In genomic region chr9:83429229-83429628, GRCh38 we compare ENCODE assay signal across 1 cellular context.
TF ChIP-seq lines count a peak whose summit lies in the region.

No MANE protein-coding gene starts in this region.

TF ChIP-seq in HepG2, 621 proteins besides CTCF, POLR2A, EP300 and RAD21 (continued from another document and continues in another):
- TF ChIP-seq ZNF512B (CRISPR knock-in tag; IDR thresholded peaks at IDR 0.05; ENCODE audit: borderline replicate concordance) (no peak), PHB2 (IDR thresholded peaks at IDR 0.05; ENCODE audit: partially characterized antibody) (no peak), MYC (CRISPR knock-in tag; IDR thresholded peaks at IDR 0.05; ENCODE audit: borderline replicate concordance) (no peak), LRRFIP1 (CRISPR knock-in tag; conservative IDR thresholded peaks at IDR 0.05) (no peak), ZBTB7B (CRISPR knock-in tag; IDR thresholded peaks at IDR 0.05) (peak; percentile 79; the same call in 1 of the 2 replicates), ZNF704 (CRISPR knock-in tag; IDR thresholded peaks at IDR 0.05; ENCODE audit: borderline replicate concordance) (no peak), ZNF362 (CRISPR knock-in tag; IDR thresholded peaks at IDR 0.05; ENCODE audit: borderline replicate concordance) (no peak), ISL2 (CRISPR knock-in tag; IDR thresholded peaks at IDR 0.05) (peak; percentile 49; the same call in 1 of the 2 replicates), TBX3 (IDR thresholded peaks at IDR 0.05; ENCODE audit: borderline replicate concordance) (no peak), TFDP2 (CRISPR knock-in tag; IDR thresholded peaks at IDR 0.05) (no peak), ZBTB42 (CRISPR knock-in tag; IDR thresholded peaks at IDR 0.05) (no peak), ZNF337 (CRISPR knock-in tag; IDR thresholded peaks at IDR 0.05; ENCODE audit: borderline replicate concordance, low read depth) (no peak), HOMEZ (CRISPR knock-in tag; IDR thresholded peaks at IDR 0.05; ENCODE audit: low read depth) (peak; percentile 19; the same call in 1 of the 2 replicates), BRF2 (CRISPR knock-in tag; IDR thresholded peaks at IDR 0.05) (no peak), KMT2B (CRISPR knock-in tag; IDR thresholded peaks at IDR 0.05) (no peak), ZNF781 (CRISPR knock-in tag; IDR thresholded peaks at IDR 0.05; ENCODE audit: borderline replicate concordance, not compliant biosample characterization) (no peak), SALL2 (CRISPR knock-in tag; IDR thresholded peaks at IDR 0.05) (no peak), FUBP1 (CRISPR knock-in tag; IDR thresholded peaks at IDR 0.05; ENCODE audit: borderline replicate concordance) (0 out of 2 replicates have a peak, but pooled peaks have one; percentile 46)
- TF ChIP-seq, protein P1, sequence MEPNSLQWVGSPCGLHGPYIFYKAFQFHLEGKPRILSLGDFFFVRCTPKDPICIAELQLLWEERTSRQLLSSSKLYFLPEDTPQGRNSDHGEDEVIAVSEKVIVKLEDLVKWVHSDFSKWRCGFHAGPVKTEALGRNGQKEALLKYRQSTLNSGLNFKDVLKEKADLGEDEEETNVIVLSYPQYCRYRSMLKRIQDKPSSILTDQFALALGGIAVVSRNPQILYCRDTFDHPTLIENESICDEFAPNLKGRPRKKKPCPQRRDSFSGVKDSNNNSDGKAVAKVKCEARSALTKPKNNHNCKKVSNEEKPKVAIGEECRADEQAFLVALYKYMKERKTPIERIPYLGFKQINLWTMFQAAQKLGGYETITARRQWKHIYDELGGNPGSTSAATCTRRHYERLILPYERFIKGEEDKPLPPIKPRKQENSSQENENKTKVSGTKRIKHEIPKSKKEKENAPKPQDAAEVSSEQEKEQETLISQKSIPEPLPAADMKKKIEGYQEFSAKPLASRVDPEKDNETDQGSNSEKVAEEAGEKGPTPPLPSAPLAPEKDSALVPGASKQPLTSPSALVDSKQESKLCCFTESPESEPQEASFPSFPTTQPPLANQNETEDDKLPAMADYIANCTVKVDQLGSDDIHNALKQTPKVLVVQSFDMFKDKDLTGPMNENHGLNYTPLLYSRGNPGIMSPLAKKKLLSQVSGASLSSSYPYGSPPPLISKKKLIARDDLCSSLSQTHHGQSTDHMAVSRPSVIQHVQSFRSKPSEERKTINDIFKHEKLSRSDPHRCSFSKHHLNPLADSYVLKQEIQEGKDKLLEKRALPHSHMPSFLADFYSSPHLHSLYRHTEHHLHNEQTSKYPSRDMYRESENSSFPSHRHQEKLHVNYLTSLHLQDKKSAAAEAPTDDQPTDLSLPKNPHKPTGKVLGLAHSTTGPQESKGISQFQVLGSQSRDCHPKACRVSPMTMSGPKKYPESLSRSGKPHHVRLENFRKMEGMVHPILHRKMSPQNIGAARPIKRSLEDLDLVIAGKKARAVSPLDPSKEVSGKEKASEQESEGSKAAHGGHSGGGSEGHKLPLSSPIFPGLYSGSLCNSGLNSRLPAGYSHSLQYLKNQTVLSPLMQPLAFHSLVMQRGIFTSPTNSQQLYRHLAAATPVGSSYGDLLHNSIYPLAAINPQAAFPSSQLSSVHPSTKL (CRISPR knock-in tag; IDR thresholded peaks at IDR 0.05): peak; percentile 75; the same call in 1 of the 2 replicates
- TF ChIP-seq, protein P2, sequence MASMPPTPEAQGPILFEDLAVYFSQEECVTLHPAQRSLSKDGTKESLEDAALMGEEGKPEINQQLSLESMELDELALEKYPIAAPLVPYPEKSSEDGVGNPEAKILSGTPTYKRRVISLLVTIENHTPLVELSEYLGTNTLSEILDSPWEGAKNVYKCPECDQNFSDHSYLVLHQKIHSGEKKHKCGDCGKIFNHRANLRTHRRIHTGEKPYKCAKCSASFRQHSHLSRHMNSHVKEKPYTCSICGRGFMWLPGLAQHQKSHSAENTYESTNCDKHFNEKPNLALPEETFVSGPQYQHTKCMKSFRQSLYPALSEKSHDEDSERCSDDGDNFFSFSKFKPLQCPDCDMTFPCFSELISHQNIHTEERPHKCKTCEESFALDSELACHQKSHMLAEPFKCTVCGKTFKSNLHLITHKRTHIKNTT (CRISPR knock-in tag; IDR thresholded peaks at IDR 0.05): no peak
- TF ChIP-seq, protein P3, sequence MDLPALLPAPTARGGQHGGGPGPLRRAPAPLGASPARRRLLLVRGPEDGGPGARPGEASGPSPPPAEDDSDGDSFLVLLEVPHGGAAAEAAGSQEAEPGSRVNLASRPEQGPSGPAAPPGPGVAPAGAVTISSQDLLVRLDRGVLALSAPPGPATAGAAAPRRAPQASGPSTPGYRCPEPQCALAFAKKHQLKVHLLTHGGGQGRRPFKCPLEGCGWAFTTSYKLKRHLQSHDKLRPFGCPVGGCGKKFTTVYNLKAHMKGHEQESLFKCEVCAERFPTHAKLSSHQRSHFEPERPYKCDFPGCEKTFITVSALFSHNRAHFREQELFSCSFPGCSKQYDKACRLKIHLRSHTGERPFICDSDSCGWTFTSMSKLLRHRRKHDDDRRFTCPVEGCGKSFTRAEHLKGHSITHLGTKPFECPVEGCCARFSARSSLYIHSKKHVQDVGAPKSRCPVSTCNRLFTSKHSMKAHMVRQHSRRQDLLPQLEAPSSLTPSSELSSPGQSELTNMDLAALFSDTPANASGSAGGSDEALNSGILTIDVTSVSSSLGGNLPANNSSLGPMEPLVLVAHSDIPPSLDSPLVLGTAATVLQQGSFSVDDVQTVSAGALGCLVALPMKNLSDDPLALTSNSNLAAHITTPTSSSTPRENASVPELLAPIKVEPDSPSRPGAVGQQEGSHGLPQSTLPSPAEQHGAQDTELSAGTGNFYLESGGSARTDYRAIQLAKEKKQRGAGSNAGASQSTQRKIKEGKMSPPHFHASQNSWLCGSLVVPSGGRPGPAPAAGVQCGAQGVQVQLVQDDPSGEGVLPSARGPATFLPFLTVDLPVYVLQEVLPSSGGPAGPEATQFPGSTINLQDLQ (CRISPR knock-in tag; IDR thresholded peaks at IDR 0.05): no peak
- TF ChIP-seq, protein P4, sequence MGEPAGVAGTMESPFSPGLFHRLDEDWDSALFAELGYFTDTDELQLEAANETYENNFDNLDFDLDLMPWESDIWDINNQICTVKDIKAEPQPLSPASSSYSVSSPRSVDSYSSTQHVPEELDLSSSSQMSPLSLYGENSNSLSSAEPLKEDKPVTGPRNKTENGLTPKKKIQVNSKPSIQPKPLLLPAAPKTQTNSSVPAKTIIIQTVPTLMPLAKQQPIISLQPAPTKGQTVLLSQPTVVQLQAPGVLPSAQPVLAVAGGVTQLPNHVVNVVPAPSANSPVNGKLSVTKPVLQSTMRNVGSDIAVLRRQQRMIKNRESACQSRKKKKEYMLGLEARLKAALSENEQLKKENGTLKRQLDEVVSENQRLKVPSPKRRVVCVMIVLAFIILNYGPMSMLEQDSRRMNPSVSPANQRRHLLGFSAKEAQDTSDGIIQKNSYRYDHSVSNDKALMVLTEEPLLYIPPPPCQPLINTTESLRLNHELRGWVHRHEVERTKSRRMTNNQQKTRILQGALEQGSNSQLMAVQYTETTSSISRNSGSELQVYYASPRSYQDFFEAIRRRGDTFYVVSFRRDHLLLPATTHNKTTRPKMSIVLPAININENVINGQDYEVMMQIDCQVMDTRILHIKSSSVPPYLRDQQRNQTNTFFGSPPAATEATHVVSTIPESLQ (CRISPR knock-in tag; conservative IDR thresholded peaks at IDR 0.05): no peak
